3 cellular contexts compared by ENCODE assay signal in genomic region chr12:52691076-52691764, GRCh38.
TF ChIP-seq lines count a peak whose summit lies in the region.

No MANE protein-coding gene starts in this region.

TF ChIP-seq in Ishikawa, 13 proteins besides CTCF, POLR2A, EP300 and RAD21:
- TF ChIP-seq NFIC (IDR thresholded peaks at IDR 0.05) (no peak), TAF1 (IDR thresholded peaks at IDR 0.05; ENCODE audit: low read depth) (0 out of 2 replicates have a peak, but pooled peaks have one; percentile 13), CREB1 (IDR thresholded peaks at IDR 0.05; ENCODE audit: low read depth) (no peak), YY1 (IDR thresholded peaks at IDR 0.05; ENCODE audit: low read depth) (peak; percentile 72; the same call in 1 of the 2 replicates), TEAD4 (IDR thresholded peaks at IDR 0.05) (no peak), ZBTB7A (IDR thresholded peaks at IDR 0.05; ENCODE audit: low read depth) (0 out of 2 replicates have a peak, but pooled peaks have one; percentile 35), EGR1 (IDR thresholded peaks at IDR 0.05) (peak; percentile 39; the same call in 1 of the 2 replicates)
- TF ChIP-seq, protein P1, sequence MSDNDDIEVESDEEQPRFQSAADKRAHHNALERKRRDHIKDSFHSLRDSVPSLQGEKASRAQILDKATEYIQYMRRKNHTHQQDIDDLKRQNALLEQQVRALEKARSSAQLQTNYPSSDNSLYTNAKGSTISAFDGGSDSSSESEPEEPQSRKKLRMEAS (IDR thresholded peaks at IDR 0.05), result peak; percentile 78

TF ChIP-seq in H1, 55 proteins besides CTCF, POLR2A, EP300 and RAD21:
- TF ChIP-seq YY1 (IDR thresholded peaks at IDR 0.05; ENCODE audit: low read depth, low read length) (peak; percentile 64; the same call in 1 of the 2 replicates), ZNF274 (IDR thresholded peaks at IDR 0.05; ENCODE audit: borderline replicate concordance, extremely low read depth, low read length) (no peak), JUN (IDR thresholded peaks at IDR 0.05; ENCODE audit: low read depth, low read length) (no peak), CBX5 (IDR thresholded peaks at IDR 0.05; ENCODE audit: low read depth, low read length) (no peak), CHD1 (IDR thresholded peaks at IDR 0.05; ENCODE audit: low read depth, low read length) (no peak), TCF12 (IDR thresholded peaks at IDR 0.05; ENCODE audit: low read depth, low read length) (no peak), KDM4A (IDR thresholded peaks at IDR 0.05; ENCODE audit: low read depth, low read length, severe bottlenecking) (peak; percentile 80), SAP30 (IDR thresholded peaks at IDR 0.05; ENCODE audit: insufficient read depth, insufficient replicate concordance, low read length) (no peak), GABPA (IDR thresholded peaks at IDR 0.05; ENCODE audit: borderline replicate concordance, insufficient read depth, low read length) (no peak), CHD2 (IDR thresholded peaks at IDR 0.05; ENCODE audit: low read length) (no peak), BRCA1 (IDR thresholded peaks at IDR 0.05; ENCODE audit: low read depth, low read length) (no peak)
- TF ChIP-seq, protein P2, sequence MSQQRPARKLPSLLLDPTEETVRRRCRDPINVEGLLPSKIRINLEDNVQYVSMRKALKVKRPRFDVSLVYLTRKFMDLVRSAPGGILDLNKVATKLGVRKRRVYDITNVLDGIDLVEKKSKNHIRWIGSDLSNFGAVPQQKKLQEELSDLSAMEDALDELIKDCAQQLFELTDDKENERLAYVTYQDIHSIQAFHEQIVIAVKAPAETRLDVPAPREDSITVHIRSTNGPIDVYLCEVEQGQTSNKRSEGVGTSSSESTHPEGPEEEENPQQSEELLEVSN (IDR thresholded peaks at IDR 0.05), result peak; percentile 91
- TF ChIP-seq, protein P1 (IDR thresholded peaks at IDR 0.05), result peak; percentile 83

TF ChIP-seq in GM12891, 5 proteins besides CTCF, POLR2A, EP300 and RAD21:
- TF ChIP-seq TAF1 (IDR thresholded peaks at IDR 0.05; ENCODE audit: low read depth, low read length) (no peak), POU2F2 (IDR thresholded peaks at IDR 0.05; ENCODE audit: low read depth, low read length) (no peak), PAX5 (IDR thresholded peaks at IDR 0.05; ENCODE audit: insufficient read depth, low read length, severe bottlenecking) (no peak), POLR2AphosphoS5 (IDR thresholded peaks at IDR 0.05; ENCODE audit: low read depth, low read length) (no peak), SPI1 (IDR thresholded peaks at IDR 0.05; ENCODE audit: low read depth, low read length) (no peak)
